In genomic region chr1:19307804-19308508, GRCh38 we compare ENCODE assay signal across 26 cellular contexts.
"Had no signal": no experiment of that assay in that cellular context is flagged by ENCODE, and none has a peak within 500 bp of the region (broad histone marks: within the 10 kb centered on the region; RNA-seq: fewer than 3 reads in every experiment).

No MANE protein-coding gene starts in this region.

- H3K9me3 ChIP-seq: adrenal gland, ascending aorta, esophagus muscularis mucosa, gastrocnemius medialis, heart left ventricle, lower lobe of right lung, neutrophil, ovary, prostate gland, tibial artery had no signal

- H3K27ac Mint-ChIP-seq: activated CD8-positive, alpha-beta memory T cell treated with anti-CD3 and anti-CD28 coated beads, Interleukin-2, amount 10 ng/mL, durations not matched to agents 7 days and 5 days; activated CD8-positive, alpha-beta T cell treated with anti-CD3 and anti-CD28 coated beads for 36 hours; activated naive CD8-positive, alpha-beta T cell; stimulated activated effector memory CD8-positive, alpha-beta T cell treated with anti-CD3 and anti-CD28 coated beads, Interleukin-12 subunit alpha, Interleukin-12 subunit beta, amount 100 ng/mL, for 72 hours; stimulated activated naive CD8-positive, alpha-beta T cell treated with anti-CD3 and anti-CD28 coated beads, Interleukin-15, amount 100 ng/mL, for 72 hours; T-helper 1 cell treated with Interleukin-12 subunit alpha and Interleukin-12 subunit beta and Interleukin-4 antibody, amounts not matched to agents 30 μg/mL and 1 μg/mL, for 36 hours had no signal

- H3K4me3 Mint-ChIP-seq: activated CD8-positive, alpha-beta memory T cell treated with anti-CD3 and anti-CD28 coated beads, Interleukin-2, amount 10 ng/mL, durations not matched to agents 7 days and 5 days; activated CD8-positive, alpha-beta T cell treated with anti-CD3 and anti-CD28 coated beads for 36 hours; activated naive CD8-positive, alpha-beta T cell; stimulated activated effector memory CD8-positive, alpha-beta T cell treated with anti-CD3 and anti-CD28 coated beads, Interleukin-12 subunit alpha, Interleukin-12 subunit beta, amount 100 ng/mL, for 72 hours; stimulated activated naive CD8-positive, alpha-beta T cell treated with anti-CD3 and anti-CD28 coated beads, Interleukin-15, amount 100 ng/mL, for 72 hours had no signal

- H3K9me3 Mint-ChIP-seq: activated CD8-positive, alpha-beta T cell treated with anti-CD3 and anti-CD28 coated beads for 36 hours; naive thymus-derived CD8-positive, alpha-beta T cell; stimulated activated effector memory CD8-positive, alpha-beta T cell treated with anti-CD3 and anti-CD28 coated beads, Interleukin-12 subunit alpha, Interleukin-12 subunit beta, amount 100 ng/mL, for 72 hours; stimulated activated naive CD8-positive, alpha-beta T cell treated with anti-CD3 and anti-CD28 coated beads, Interleukin-15, amount 100 ng/mL, for 72 hours; T-helper 1 cell treated with Interleukin-12 subunit alpha and Interleukin-12 subunit beta and Interleukin-4 antibody, amounts not matched to agents 30 μg/mL and 1 μg/mL, for 36 hours had no signal

- H3K36me3 ChIP-seq: ovary had no signal

- H3K4me3 ChIP-seq: adrenal gland, ascending aorta, esophagus muscularis mucosa, gastrocnemius medialis, heart left ventricle, lower lobe of right lung, ovary, prostate gland, tibial artery had no signal

- H3K27me3 ChIP-seq: adrenal gland, ascending aorta, brain microvascular endothelial cell, esophagus muscularis mucosa, gastrocnemius medialis, heart left ventricle, neutrophil, ovary, tibial artery had no signal

- FAIRE-seq: urothelium cell line had no signal

- H3K27me3 Mint-ChIP-seq: activated CD8-positive, alpha-beta memory T cell treated with anti-CD3 and anti-CD28 coated beads, Interleukin-2, amount 10 ng/mL, durations not matched to agents 7 days and 5 days; activated CD8-positive, alpha-beta T cell treated with anti-CD3 and anti-CD28 coated beads for 36 hours; activated naive CD8-positive, alpha-beta T cell; naive thymus-derived CD8-positive, alpha-beta T cell; stimulated activated naive CD8-positive, alpha-beta T cell treated with anti-CD3 and anti-CD28 coated beads, Interleukin-15, amount 100 ng/mL, for 72 hours had no signal

- DNase-seq: activated CD4-positive, alpha-beta T cell treated with anti-CD3 and anti-CD28 coated beads for 48 hours; activated CD4-positive, CD25-positive, alpha-beta regulatory T cell; activated CD8-positive, alpha-beta memory T cell treated with anti-CD3 and anti-CD28 coated beads, Interleukin-2, amount 10 ng/mL, durations not matched to agents 7 days and 5 days; activated CD8-positive, alpha-beta T cell treated with anti-CD3 and anti-CD28 coated beads for 36 hours; activated naive CD4-positive, alpha-beta T cell; brain microvascular endothelial cell; central memory CD4-positive, alpha-beta T cell; effector memory CD4-positive, alpha-beta T cell; gastrocnemius medialis; heart left ventricle; lower lobe of right lung; mesendoderm; naive thymus-derived CD8-positive, alpha-beta T cell; stimulated activated CD4-positive, alpha-beta T cell treated with anti-CD3 and anti-CD28 coated beads, Interleukin-2, amount 100 ng/mL, for 24 hours; stimulated activated naive CD8-positive, alpha-beta T cell treated with anti-CD3 and anti-CD28 coated beads, Interleukin-15, amount 100 ng/mL, for 72 hours; tibial artery had no signal

- ATAC-seq: activated CD8-positive, alpha-beta memory T cell treated with anti-CD3 and anti-CD28 coated beads, Interleukin-2, amount 10 ng/mL, durations not matched to agents 7 days and 5 days; activated CD8-positive, alpha-beta T cell treated with anti-CD3 and anti-CD28 coated beads for 36 hours; gastrocnemius medialis; heart left ventricle; lower lobe of right lung; naive thymus-derived CD8-positive, alpha-beta T cell; stimulated activated effector memory CD8-positive, alpha-beta T cell treated with anti-CD3 and anti-CD28 coated beads, Interleukin-12 subunit alpha, Interleukin-12 subunit beta, amount 100 ng/mL, for 72 hours; stimulated activated naive CD8-positive, alpha-beta T cell treated with anti-CD3 and anti-CD28 coated beads, Interleukin-15, amount 100 ng/mL, for 72 hours had no signal

- H3K27ac ChIP-seq: adrenal gland, ascending aorta, brain microvascular endothelial cell, esophagus muscularis mucosa, gastrocnemius medialis, heart left ventricle, lower lobe of right lung, neutrophil, ovary, prostate gland, tibial artery had no signal
